Comparison of ENCODE assay signal across 13 cellular contexts in genomic region chr9:99262949-99263418, GRCh38. TPM values are rescaled to one million over a fixed set of nuclear protein-coding genes. Genes with fewer than 3 reads are reported as not detected.
A peak's percentile ranks its signal among the peaks of the same experiment; 100 is the strongest.
DNase-seq lines count a peak whose midpoint lies in the region; ATAC-seq lines count a peak whose summit lies in the region.
"Had no signal": no experiment of that assay in that cellular context is flagged by ENCODE, and none has a peak within 500 bp of the region (broad histone marks: within the 10 kb centered on the region; RNA-seq: fewer than 3 reads in every experiment).

No MANE protein-coding gene starts in this region.

- peak; percentile 48 for ATAC-seq in GM18870 (IDR thresholded peaks at IDR 0.05; ENCODE audit: unreplicated experiment)
- ATAC-seq in GM21526 (IDR thresholded peaks at IDR 0.05; ENCODE audit: low FRiP score, unreplicated experiment) = peak; percentile 51
- ATAC-seq in HG03066 (IDR thresholded peaks at IDR 0.05; ENCODE audit: low read depth, unreplicated experiment) = peak; percentile 43
- ATAC-seq in memory B cell (ENCODE audit: low read depth) = peak; percentile 51
- ATAC-seq: pancreas had no signal

- DNase-seq in memory B cell (ENCODE audit: low spot score in 2 of 2) = no peak
- DNase-seq in activated naive CD8-positive, alpha-beta T cell treated with anti-CD3 and anti-CD28 coated beads for 36 hours = no peak
- DNase-seq in NCI-H2227 treated with DMSO at 0.1 percent for 48 hours (lab: John Stamatoyannopoulos, UW) = no peak
- no peak for DNase-seq in ACHN
- DNase-seq: amygdala, GOT3, mesendoderm, pancreas, trophoblast cell had no signal

- H3K9me3 Mint-ChIP-seq in memory B cell = no peaks in the 10 kb centered on the region
- no peaks in the 10 kb centered on the region for H3K9me3 Mint-ChIP-seq in activated naive CD8-positive, alpha-beta T cell treated with anti-CD3 and anti-CD28 coated beads for 36 hours
- H3K9me3 Mint-ChIP-seq: dendritic cell treated with granulocyte-macrophage colony-stimulating factor and Interleukin-4, amounts not matched to agents 40 ng/mL and 50 ng/mL, for 4 days had no signal

- no peak overlapping the region for H3K27ac Mint-ChIP-seq in memory B cell
- no peak overlapping the region for H3K27ac Mint-ChIP-seq in activated naive CD8-positive, alpha-beta T cell treated with anti-CD3 and anti-CD28 coated beads for 36 hours
- H3K27ac Mint-ChIP-seq: dendritic cell treated with granulocyte-macrophage colony-stimulating factor and Interleukin-4, amounts not matched to agents 40 ng/mL and 50 ng/mL, for 4 days had no signal

- H3K36me3 Mint-ChIP-seq in memory B cell = no peaks in the 10 kb centered on the region
- H3K36me3 Mint-ChIP-seq in activated naive CD8-positive, alpha-beta T cell treated with anti-CD3 and anti-CD28 coated beads for 36 hours = no peaks in the 10 kb centered on the region

- H3K27me3 Mint-ChIP-seq in memory B cell = no peaks in the 10 kb centered on the region
- H3K27me3 Mint-ChIP-seq in activated naive CD8-positive, alpha-beta T cell treated with anti-CD3 and anti-CD28 coated beads for 36 hours = peaks cover 4% of the 10 kb centered on the region
- H3K27me3 Mint-ChIP-seq: dendritic cell treated with granulocyte-macrophage colony-stimulating factor and Interleukin-4, amounts not matched to agents 40 ng/mL and 50 ng/mL, for 4 days had no signal

- peaks cover 20% of the 10 kb centered on the region for H3K4me1 Mint-ChIP-seq in memory B cell
- peaks cover 35% of the 10 kb centered on the region for H3K4me1 Mint-ChIP-seq in activated naive CD8-positive, alpha-beta T cell treated with anti-CD3 and anti-CD28 coated beads for 36 hours

- no peak overlapping the region for H3K4me3 Mint-ChIP-seq in memory B cell
- H3K4me3 Mint-ChIP-seq in activated naive CD8-positive, alpha-beta T cell treated with anti-CD3 and anti-CD28 coated beads for 36 hours = no peak overlapping the region
- H3K4me3 Mint-ChIP-seq: dendritic cell treated with granulocyte-macrophage colony-stimulating factor and Interleukin-4, amounts not matched to agents 40 ng/mL and 50 ng/mL, for 4 days had no signal

- in situ Hi-C loops in ACHN (cut with HindIII; ENCODE audit: low pct_ligation_motif_present, low pct_unique_long_range_greater_than_20kb, low sequenced_read_pairs) = no loop called here

RNA-seq across cellular contexts. Expression of gene SEC61B, which starts 40.9 kb away (rescaled TPM):
- 100 to 1,000 TPM; 161 to 164 TPM for total RNA-seq in activated naive CD8-positive, alpha-beta T cell treated with anti-CD3 and anti-CD28 coated beads for 36 hours

RNA-seq across cellular contexts. Expression of gene ALG2, which starts 41.2 kb away (rescaled TPM):
- total RNA-seq in activated naive CD8-positive, alpha-beta T cell treated with anti-CD3 and anti-CD28 coated beads for 36 hours = 10 to 100 TPM; 27.3 to 30.3 TPM
